ENCODE assay signal across 1 cellular context in the genomic region with DNA sequence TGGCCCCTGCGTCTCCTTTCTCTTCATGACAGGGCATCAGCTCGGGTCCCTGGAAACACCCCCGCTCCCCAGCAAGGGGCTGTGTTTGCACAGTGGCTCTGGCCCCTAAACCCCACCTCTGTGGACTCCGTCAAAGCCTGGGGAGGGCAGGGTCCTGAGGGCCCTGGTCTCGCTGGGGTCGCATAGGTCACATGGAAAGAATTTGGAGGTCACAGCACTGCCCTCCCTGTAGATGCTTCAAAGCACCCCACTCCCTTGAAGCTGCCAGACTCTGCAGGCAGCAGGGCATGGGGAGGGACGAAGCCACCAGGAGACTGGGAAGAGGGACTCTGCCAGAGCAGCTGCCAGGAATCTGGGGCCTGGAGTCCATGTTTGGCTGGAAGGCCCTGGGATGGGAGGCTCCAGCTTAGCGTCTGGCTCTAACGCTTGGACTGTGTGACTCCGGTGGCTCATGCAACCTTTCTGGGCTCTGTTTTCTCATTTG.
TF ChIP-seq lines count a peak whose summit lies in the region.

No MANE protein-coding gene starts in this region.

TF ChIP-seq in liver, 16 proteins besides CTCF, POLR2A, EP300 and RAD21 (continued from another document):
- TF ChIP-seq, protein P1, sequence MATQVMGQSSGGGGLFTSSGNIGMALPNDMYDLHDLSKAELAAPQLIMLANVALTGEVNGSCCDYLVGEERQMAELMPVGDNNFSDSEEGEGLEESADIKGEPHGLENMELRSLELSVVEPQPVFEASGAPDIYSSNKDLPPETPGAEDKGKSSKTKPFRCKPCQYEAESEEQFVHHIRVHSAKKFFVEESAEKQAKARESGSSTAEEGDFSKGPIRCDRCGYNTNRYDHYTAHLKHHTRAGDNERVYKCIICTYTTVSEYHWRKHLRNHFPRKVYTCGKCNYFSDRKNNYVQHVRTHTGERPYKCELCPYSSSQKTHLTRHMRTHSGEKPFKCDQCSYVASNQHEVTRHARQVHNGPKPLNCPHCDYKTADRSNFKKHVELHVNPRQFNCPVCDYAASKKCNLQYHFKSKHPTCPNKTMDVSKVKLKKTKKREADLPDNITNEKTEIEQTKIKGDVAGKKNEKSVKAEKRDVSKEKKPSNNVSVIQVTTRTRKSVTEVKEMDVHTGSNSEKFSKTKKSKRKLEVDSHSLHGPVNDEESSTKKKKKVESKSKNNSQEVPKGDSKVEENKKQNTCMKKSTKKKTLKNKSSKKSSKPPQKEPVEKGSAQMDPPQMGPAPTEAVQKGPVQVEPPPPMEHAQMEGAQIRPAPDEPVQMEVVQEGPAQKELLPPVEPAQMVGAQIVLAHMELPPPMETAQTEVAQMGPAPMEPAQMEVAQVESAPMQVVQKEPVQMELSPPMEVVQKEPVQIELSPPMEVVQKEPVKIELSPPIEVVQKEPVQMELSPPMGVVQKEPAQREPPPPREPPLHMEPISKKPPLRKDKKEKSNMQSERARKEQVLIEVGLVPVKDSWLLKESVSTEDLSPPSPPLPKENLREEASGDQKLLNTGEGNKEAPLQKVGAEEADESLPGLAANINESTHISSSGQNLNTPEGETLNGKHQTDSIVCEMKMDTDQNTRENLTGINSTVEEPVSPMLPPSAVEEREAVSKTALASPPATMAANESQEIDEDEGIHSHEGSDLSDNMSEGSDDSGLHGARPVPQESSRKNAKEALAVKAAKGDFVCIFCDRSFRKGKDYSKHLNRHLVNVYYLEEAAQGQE (IDR thresholded peaks at IDR 0.05): no peak
- no peak for TF ChIP-seq HNF4G (IDR thresholded peaks at IDR 0.05)
TF ChIP-seq in liver: peak in this region for 5.
